Comparison of ENCODE assay signal across 1 cellular context in genomic region chr17:72465191-72466024, GRCh38.
TF ChIP-seq lines count a peak whose summit lies in the region.

No MANE protein-coding gene starts in this region.

TF ChIP-seq in HepG2, 621 proteins besides CTCF, POLR2A, EP300 and RAD21 (continued from another document and continues in another):
- no peak for TF ChIP-seq MTA1 (CRISPR knock-in tag; IDR thresholded peaks at IDR 0.05; ENCODE audit: borderline replicate concordance)
- no peak for TF ChIP-seq SCMH1 (CRISPR knock-in tag; IDR thresholded peaks at IDR 0.05; ENCODE audit: borderline replicate concordance)
- TF ChIP-seq HDAC2 (CRISPR knock-in tag; IDR thresholded peaks at IDR 0.05), result peak; percentile 65
- no peak for TF ChIP-seq TRIM24 (CRISPR knock-in tag; IDR thresholded peaks at IDR 0.05)
- no peak for TF ChIP-seq ZNF83 (CRISPR knock-in tag; IDR thresholded peaks at IDR 0.05; ENCODE audit: borderline replicate concordance)
- no peak for TF ChIP-seq SNAPC4 (CRISPR knock-in tag; IDR thresholded peaks at IDR 0.05)
- no peak for TF ChIP-seq MZF1 (CRISPR knock-in tag; IDR thresholded peaks at IDR 0.05; ENCODE audit: borderline replicate concordance)
- TF ChIP-seq ZMAT5 (CRISPR knock-in tag; IDR thresholded peaks at IDR 0.05; ENCODE audit: borderline replicate concordance, low read depth), result no peak
- no peak for TF ChIP-seq ZNF121 (CRISPR knock-in tag; IDR thresholded peaks at IDR 0.05)
- TF ChIP-seq MED8 (CRISPR knock-in tag; IDR thresholded peaks at IDR 0.05; ENCODE audit: insufficient replicate concordance), result no peak
- TF ChIP-seq ZNF296 (CRISPR knock-in tag; conservative IDR thresholded peaks at IDR 0.05), result no peak
- TF ChIP-seq GATAD2A (CRISPR knock-in tag; IDR thresholded peaks at IDR 0.05), result peak; percentile 84
- no peak for TF ChIP-seq PHF5A (CRISPR knock-in tag; IDR thresholded peaks at IDR 0.05; ENCODE audit: low read depth, unreplicated experiment)
- no peak for TF ChIP-seq CBFB (CRISPR knock-in tag; IDR thresholded peaks at IDR 0.05)
- TF ChIP-seq SSRP1 (CRISPR knock-in tag; IDR thresholded peaks at IDR 0.05), result no peak; the same call in 1 of the 2 replicates
- TF ChIP-seq ZNF546 (CRISPR knock-in tag; conservative IDR thresholded peaks at IDR 0.05), result no peak
- 0 out of 2 replicates have a peak, but pooled peaks have one; percentile 56 for TF ChIP-seq ZNF580 (CRISPR knock-in tag; IDR thresholded peaks at IDR 0.05; ENCODE audit: borderline replicate concordance, low read depth)
- TF ChIP-seq REPIN1 (CRISPR knock-in tag; IDR thresholded peaks at IDR 0.05; ENCODE audit: borderline replicate concordance, low read depth), result no peak
- no peak for TF ChIP-seq ZNF678 (CRISPR knock-in tag; IDR thresholded peaks at IDR 0.05)
- TF ChIP-seq ARNTL (CRISPR knock-in tag; IDR thresholded peaks at IDR 0.05), result no peak; the same call in none of the 2 replicates
- TF ChIP-seq ZMAT3 (CRISPR knock-in tag; conservative IDR thresholded peaks at IDR 0.05), result no peak
- TF ChIP-seq SYNCRIP (IDR thresholded peaks at IDR 0.05; ENCODE audit: insufficient read depth, low read depth, low read length), result no peak
- no peak for TF ChIP-seq BRD4 (CRISPR knock-in tag; IDR thresholded peaks at IDR 0.05)
- TF ChIP-seq MATR3 (CRISPR knock-in tag; IDR thresholded peaks at IDR 0.05), result no peak
- no peak for TF ChIP-seq ZNF720 (CRISPR knock-in tag; IDR thresholded peaks at IDR 0.05)
- no peak for TF ChIP-seq ZNF878 (CRISPR knock-in tag; IDR thresholded peaks at IDR 0.05)
- no peak for TF ChIP-seq PCBP1 (IDR thresholded peaks at IDR 0.05; ENCODE audit: borderline replicate concordance, low read depth, low read length)
- TF ChIP-seq CSRNP2 (CRISPR knock-in tag; conservative IDR thresholded peaks at IDR 0.05; ENCODE audit: low read depth), result no peak
- no peak for TF ChIP-seq ZNF619 (CRISPR knock-in tag; IDR thresholded peaks at IDR 0.05)
- peak; percentile 52; the same call in 1 of the 2 replicates for TF ChIP-seq TFE3 (CRISPR knock-in tag; IDR thresholded peaks at IDR 0.05)
- TF ChIP-seq ZNF670 (CRISPR knock-in tag; IDR thresholded peaks at IDR 0.05; ENCODE audit: borderline replicate concordance), result peak; percentile 89
- TF ChIP-seq ZNF407 (CRISPR knock-in tag; IDR thresholded peaks at IDR 0.05; ENCODE audit: not compliant biosample characterization), result peak; percentile 59
- peak; percentile 60; the same call in 1 of the 2 replicates for TF ChIP-seq NFKBIZ (CRISPR knock-in tag; IDR thresholded peaks at IDR 0.05)
- TF ChIP-seq GABPB1 (CRISPR knock-in tag; IDR thresholded peaks at IDR 0.05), result peak; percentile 48
- TF ChIP-seq TEAD3 (CRISPR knock-in tag; optimal IDR thresholded peaks at IDR 0.05; ENCODE audit: borderline replicate concordance), result peak; percentile 87
- TF ChIP-seq SUZ12 (IDR thresholded peaks at IDR 0.05; ENCODE audit: low read depth, low read length), result no peak
- TF ChIP-seq KDM6A (CRISPR knock-in tag; IDR thresholded peaks at IDR 0.05; ENCODE audit: low read depth), result 0 out of 2 replicates have a peak, but pooled peaks have one; percentile 18
- TF ChIP-seq ZNF337 (CRISPR knock-in tag; IDR thresholded peaks at IDR 0.05; ENCODE audit: borderline replicate concordance, low read depth), result no peak
- TF ChIP-seq ZNF704 (CRISPR knock-in tag; IDR thresholded peaks at IDR 0.05; ENCODE audit: borderline replicate concordance), result 0 out of 2 replicates have a peak, but pooled peaks have one; percentile 23
- peak; percentile 85 for TF ChIP-seq RFX5 (IDR thresholded peaks at IDR 0.05; ENCODE audit: low read depth, low read length)
- peak; percentile 72; the same call in 1 of the 2 replicates for TF ChIP-seq TFAP4 (IDR thresholded peaks at IDR 0.05; ENCODE audit: borderline replicate concordance, low read depth)
- TF ChIP-seq HMGA1 (CRISPR knock-in tag; conservative IDR thresholded peaks at IDR 0.05), result no peak
- TF ChIP-seq ZNF468 (CRISPR knock-in tag; IDR thresholded peaks at IDR 0.05), result no peak
- TF ChIP-seq CREBL2 (CRISPR knock-in tag; IDR thresholded peaks at IDR 0.05; ENCODE audit: borderline replicate concordance), result no peak
- TF ChIP-seq MLLT10 (CRISPR knock-in tag; IDR thresholded peaks at IDR 0.05), result no peak
- TF ChIP-seq SRSF9 (IDR thresholded peaks at IDR 0.05; ENCODE audit: borderline replicate concordance, insufficient read depth, low read depth, low read length, poor library complexity, severe bottlenecking), result no peak
